8 cellular contexts compared by ENCODE assay signal in the genomic region with DNA sequence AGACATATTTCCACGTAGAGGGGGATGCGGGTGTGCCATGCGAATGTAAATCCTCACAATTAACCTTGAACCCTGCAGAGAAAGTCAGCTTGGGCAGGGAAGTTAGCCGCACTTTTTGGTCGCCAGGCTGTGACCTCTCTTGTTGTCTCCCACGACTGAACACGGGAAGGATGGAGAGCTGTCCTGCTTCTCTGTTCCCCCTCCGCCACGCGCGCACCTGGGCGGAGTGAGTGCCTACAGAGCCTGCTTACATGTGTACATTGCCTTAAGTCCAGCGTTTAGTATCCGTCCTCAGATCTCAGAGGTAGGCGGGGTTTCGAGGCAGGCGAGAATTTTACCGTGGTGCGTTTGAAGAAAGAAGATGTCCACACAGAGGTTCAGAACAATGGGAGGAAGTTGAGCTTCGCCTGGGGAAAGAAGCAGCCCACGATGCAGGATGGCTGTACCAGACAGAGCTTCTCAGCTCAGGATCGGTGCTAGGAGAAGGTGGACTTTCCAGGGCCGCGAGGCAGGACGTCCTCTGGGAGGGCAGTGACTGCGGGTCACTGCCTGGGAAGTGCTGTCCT. TPM values are rescaled to one million over a fixed set of nuclear protein-coding genes. Genes with fewer than 3 reads are reported as not detected.
DNase-seq lines count a peak whose midpoint lies in the region; ATAC-seq and TF ChIP-seq lines count a peak whose summit lies in the region.

No MANE protein-coding gene starts in this region.

- no peaks in the 10 kb centered on the region for H3K36me3 ChIP-seq in neutrophil

- H3K27me3 ChIP-seq in neutrophil, result peaks cover 17% of the 10 kb centered on the region

- H3K9me3 ChIP-seq in neutrophil, result no peaks in the 10 kb centered on the region

- H3K4me1 ChIP-seq in neutrophil (ENCODE audit: control insufficient read depth in 1 of 2, insufficient read depth in 1 of 2, low read depth in 1 of 2, low read length in 1 of 2), result peaks cover 26 to 34% of the 10 kb centered on the region in 2 experiments

- ATAC-seq in HG02938 (IDR thresholded peaks at IDR 0.05; ENCODE audit: unreplicated experiment), result peak; percentile 8

- TF ChIP-seq CTCF in neutrophil (IDR thresholded peaks at IDR 0.05), result no peak

- peak; percentile 8 for DNase-seq in stimulated activated CD4-positive, alpha-beta T cell treated with anti-CD3 and anti-CD28 coated beads, Interleukin-12 subunit alpha, Interleukin-12 subunit beta, amount 100 ng/mL, for 4 hours
- no peak for DNase-seq in stimulated activated CD4-positive, alpha-beta T cell treated with anti-CD3 and anti-CD28 coated beads, Interleukin-1b, Interleukin-23, amount 100 ng/mL, for 48 hours
- DNase-seq in NCI-H82 treated with DMSO at 0.1 percent for 48 hours (lab: John Stamatoyannopoulos, UW; ENCODE audit: unreplicated experiment) (peak; percentile 2), glomerular endothelial cell (ENCODE audit: extremely low read depth, low read depth, low spot score) (peak; percentile 55)
- DNase-seq in activated gamma-delta T cell treated with anti-CD3 and anti-CD28 coated beads, Interleukin-2, amount 50 U/mL, for 16 hours (ENCODE audit: low read depth), result peak; percentile 14
- DNase-seq in central memory CD4-positive, alpha-beta T cell, result no peak

- H3K4me3 ChIP-seq in neutrophil (ENCODE audit: low read depth in 1 of 2, low read length in 1 of 2), result peak overlapping the region; percentile 85 to 93

- H3K27ac ChIP-seq in neutrophil, result peak overlapping the region; percentile 94

RNA-seq across cellular contexts. Expression of gene ERCC6, which starts 0.5 kb away (rescaled TPM):
- 10.7 and 14.5 TPM in 2 replicates for total RNA-seq in glomerular endothelial cell

Comparison
In these comparisons a context has a peak if more than half of its experiments do, and no peak if none do; other contexts are left out.
1. DNase-seq: peak in stimulated activated CD4-positive, alpha-beta T cell treated with anti-CD3 and anti-CD28 coated beads, Interleukin-12 subunit alpha, Interleukin-12 subunit beta, amount 100 ng/mL, for 4 hours (single experiment), NCI-H82 treated with DMSO at 0.1 percent for 48 hours (single experiment), activated gamma-delta T cell treated with anti-CD3 and anti-CD28 coated beads, Interleukin-2, amount 50 U/mL, for 16 hours (single experiment) and glomerular endothelial cell (single experiment); none in stimulated activated CD4-positive, alpha-beta T cell treated with anti-CD3 and anti-CD28 coated beads, Interleukin-1b, Interleukin-23, amount 100 ng/mL, for 48 hours (single experiment) and central memory CD4-positive, alpha-beta T cell (single experiment).